19 cellular contexts compared by ENCODE assay signal in genomic region chr15:81068516-81068915, GRCh38.
A peak's percentile ranks its signal among the peaks of the same experiment; 100 is the strongest.
DNase-seq lines count a peak whose midpoint lies in the region; ATAC-seq, FAIRE-seq and TF ChIP-seq lines count a peak whose summit lies in the region.
"Had no signal": no experiment of that assay in that cellular context is flagged by ENCODE, and none has a peak within 500 bp of the region (broad histone marks: within the 10 kb centered on the region; RNA-seq: fewer than 3 reads in every experiment).

No MANE protein-coding gene starts in this region.

- no peak for TF ChIP-seq EP300 in K562 (IDR thresholded peaks at IDR 0.05; ENCODE audit: low read length)

- H3K36me3 ChIP-seq in heart left ventricle: no peaks in the 10 kb centered on the region
- H3K36me3 ChIP-seq in K562 (ENCODE audit: control insufficient read depth, insufficient read depth, low read length): no peaks in the 10 kb centered on the region
- H3K36me3 ChIP-seq: BLaER1 had no signal

- H3K27ac Mint-ChIP-seq in activated CD4-positive, alpha-beta memory T cell treated with anti-CD3 and anti-CD28 coated beads for 36 hours: no peak overlapping the region
- H3K27ac Mint-ChIP-seq: CD14-positive monocyte; CD4-positive, alpha-beta memory T cell; H9 had no signal

- POLR2A ChIA-PET in K562 (lab: Yijun Ruan, JAX): no interaction called here
- POLR2A ChIA-PET in activated CD4-positive, alpha-beta memory T cell treated with anti-CD3 and anti-CD28 coated beads for 36 hours (lab: Charles Lee): no interaction called here

- H3K9me3 ChIP-seq in heart left ventricle: no peaks in the 10 kb centered on the region
- no peaks in the 10 kb centered on the region for H3K9me3 ChIP-seq in K562 (replicated peaks; ENCODE audit: control insufficient read depth, insufficient read depth, low read depth, low read length)
- H3K9me3 ChIP-seq: BLaER1 had no signal

- intact Hi-C loops in heart left ventricle (cut with DNase I): loop anchor here in 1 of 10 donors (5.0 kb wide), 1 partner anchor 36 kb away; no protein-coding TSS in a partner anchor
- intact Hi-C loops in Right ventricle myocardium inferior (cut with DNase I): no loop called here
- intact Hi-C loops in K562 (cut with micrococcal nuclease): no loop called here
- intact Hi-C loops in activated CD4-positive, alpha-beta memory T cell treated with anti-CD3 and anti-CD28 coated beads for 36 hours (cut with micrococcal nuclease): no loop called here

- H3K4me1 ChIP-seq in heart left ventricle (peaks cover 0 to 29% (median 7%) of the 10 kb centered on the region in 12 donors), K562 (replicated peaks in 1 of 2; ENCODE audit: control insufficient read depth in 2 of 2, insufficient read depth in 2 of 2, low read length in 2 of 2) (no peaks in the 10 kb centered on the region; a peak in 2 of 5 replicates)
- H3K4me1 ChIP-seq: BLaER1 had no signal

- peak in 1 of 5 donors; percentile 38 for DNase-seq in heart left ventricle
- no peak for DNase-seq in Right ventricle myocardium inferior (ENCODE audit: missing footprints)
- no peak for DNase-seq in K562 (ENCODE audit: extremely low read depth in 1 of 4, low spot score in 3 of 4)
- peak; percentile 31 for DNase-seq in glomerular endothelial cell (ENCODE audit: extremely low read depth, low read depth, low spot score)
- peak; percentile 47 for DNase-seq in pulmonary artery endothelial cell (ENCODE audit: low read depth, low spot score)
- no peak for DNase-seq in activated CD4-positive, alpha-beta memory T cell treated with anti-CD3 and anti-CD28 coated beads for 36 hours
- DNase-seq: 8988T; CD4-positive, alpha-beta memory T cell; DMS153; DMS79; GDM1; H9 had no signal

- CTCF ChIA-PET in K562 (lab: Yijun Ruan, JAX; ENCODE audit: low intra/inter-chr PET ratio): interaction anchor here (0.6 kb wide), 1 partner anchor 187 kb away, joined by 4 read pairs; no protein-coding TSS in a partner anchor
- CTCF ChIA-PET in activated CD4-positive, alpha-beta memory T cell treated with anti-CD3 and anti-CD28 coated beads for 36 hours (lab: Charles Lee): no interaction called here

- H3K27me3 ChIP-seq in heart left ventricle (no peaks in the 10 kb centered on the region), K562 (ENCODE audit: control insufficient read depth in 2 of 2, insufficient read depth in 2 of 2, low read length in 2 of 2) (no peaks in the 10 kb centered on the region)
- H3K27me3 ChIP-seq: BLaER1 had no signal

- no peaks in the 10 kb centered on the region for H3K9me1 ChIP-seq in K562 (ENCODE audit: control insufficient read depth, insufficient read depth, low read length)

- H3K4me2 ChIP-seq in K562 (ENCODE audit: insufficient read depth, low read length): no peak overlapping the region
- H3K4me2 ChIP-seq: BLaER1 had no signal

- no peak for TF ChIP-seq RAD21 in K562 (CRISPR knock-in tag; conservative IDR thresholded peaks at IDR 0.05 in 1 of 2, IDR thresholded peaks at IDR 0.05 in 1 of 2)

- no peak overlapping the region for H2AFZ ChIP-seq in K562 (ENCODE audit: low read depth, low read length)

- peak in 3 of 4 donors; percentile 26 to 78 (median 36) for ATAC-seq in heart left ventricle
- no peak for ATAC-seq in Right ventricle myocardium inferior
- no peak for ATAC-seq in K562
- no peak for ATAC-seq in SK-N-SH treated with all-trans-retinoic acid at 6 μM for 48 hours
- ATAC-seq in HG03378 (IDR thresholded peaks at IDR 0.05; ENCODE audit: unreplicated experiment): no peak
- ATAC-seq: HepG2 had no signal

- H3K4me1 Mint-ChIP-seq in activated CD4-positive, alpha-beta memory T cell treated with anti-CD3 and anti-CD28 coated beads for 36 hours (ENCODE audit: low read depth): no peaks in the 10 kb centered on the region
- H3K4me1 Mint-ChIP-seq: CD4-positive, alpha-beta memory T cell had no signal

- H3K4me3 Mint-ChIP-seq in activated CD4-positive, alpha-beta memory T cell treated with anti-CD3 and anti-CD28 coated beads for 36 hours: no peak overlapping the region
- H3K4me3 Mint-ChIP-seq: CD14-positive monocyte; CD4-positive, alpha-beta memory T cell; H9 had no signal

- H4K20me1 ChIP-seq in K562 (replicated peaks; ENCODE audit: control insufficient read depth, insufficient read depth, low read length): no peaks in the 10 kb centered on the region
- H4K20me1 ChIP-seq: BLaER1 had no signal

- H3K4me3 ChIP-seq in heart left ventricle (no peak overlapping the region), K562 (no peak overlapping the region)
- H3K4me3 ChIP-seq: BLaER1 had no signal

- in situ Hi-C loops in K562 (cut with MboI): no loop called here

- 68 to 74% (median 71%) methylated on average over 4 of the region's 4 CpGs for WGBS in heart left ventricle, 4 donors
- WGBS in K562 (ENCODE audit: insufficient coverage, low coverage, missing lambda C conversion rate): 84% methylated on average over 4 of the region's 4 CpGs

- no peaks in the 10 kb centered on the region for H3K79me2 ChIP-seq in K562 (ENCODE audit: control insufficient read depth, insufficient read depth, low read length)

- no TSS peak for BruUV-seq in K562 (replicated peaks; lab: Mats Ljungman, UMichigan)

- no peak overlapping the region for H3K9ac ChIP-seq in K562 (ENCODE audit: insufficient read depth in 1 of 2, low read depth in 2 of 2, low read length in 2 of 2)
- H3K9ac ChIP-seq: BLaER1 had no signal

- no peak for TF ChIP-seq CTCF in heart left ventricle (IDR thresholded peaks at IDR 0.05)
- no peak for TF ChIP-seq CTCF in K562 (IDR thresholded peaks at IDR 0.05 in 2 of 3, conservative IDR thresholded peaks at IDR 0.05 in 1 of 3; ENCODE audit: insufficient read depth in 2 of 3, low read depth in 1 of 3, low read length in 3 of 3)

- FAIRE-seq in K562 (lab: Jason Lieb, UNC): peak; percentile 37
- FAIRE-seq: GM12892, H1, HepG2 had no signal

- no peaks in the 10 kb centered on the region for H3K36me3 Mint-ChIP-seq in activated CD4-positive, alpha-beta memory T cell treated with anti-CD3 and anti-CD28 coated beads for 36 hours
- H3K36me3 Mint-ChIP-seq: CD14-positive monocyte had no signal

- TF ChIP-seq POLR2A in heart left ventricle (IDR thresholded peaks at IDR 0.05) (no peak), K562 (conservative IDR thresholded peaks at IDR 0.05) (no peak)

- H3K27ac ChIP-seq in heart left ventricle: peak overlapping the region in 9 of 12 donors; percentile 6 to 39 (median 28)
- no peak overlapping the region for H3K27ac ChIP-seq in K562 (ENCODE audit: extremely low read depth, low read depth, low read length)
- H3K27ac ChIP-seq: BLaER1 had no signal

- peaks cover 2% of the 10 kb centered on the region for H3K27me3 Mint-ChIP-seq in activated CD4-positive, alpha-beta memory T cell treated with anti-CD3 and anti-CD28 coated beads for 36 hours

- H3K9me3 Mint-ChIP-seq in activated CD4-positive, alpha-beta memory T cell treated with anti-CD3 and anti-CD28 coated beads for 36 hours: no peaks in the 10 kb centered on the region
- H3K9me3 Mint-ChIP-seq: H9 had no signal

TF ChIP-seq in K562, 482 proteins besides CTCF, POLR2A, EP300 and RAD21 (continues in another document):
- no peak for TF ChIP-seq REST (CRISPR knock-in tag; IDR thresholded peaks at IDR 0.05; ENCODE audit: low read depth)

TF ChIP-seq in SK-N-SH treated with all-trans-retinoic acid at 6 μM for 48 hours, 23 proteins besides CTCF, POLR2A, EP300 and RAD21:
- no peak for TF ChIP-seq ZFP3 (CRISPR knock-in tag; IDR thresholded peaks at IDR 0.05)
- no peak for TF ChIP-seq PPARA (CRISPR knock-in tag; IDR thresholded peaks at IDR 0.05; ENCODE audit: borderline replicate concordance)
- TF ChIP-seq ZC3H10 (CRISPR knock-in tag; IDR thresholded peaks at IDR 0.05): no peak
- TF ChIP-seq GLIS3 (CRISPR knock-in tag; IDR thresholded peaks at IDR 0.05): no peak
- TF ChIP-seq ZNF70 (CRISPR knock-in tag; IDR thresholded peaks at IDR 0.05): no peak
- no peak for TF ChIP-seq ARNTL (CRISPR knock-in tag; IDR thresholded peaks at IDR 0.05; ENCODE audit: borderline replicate concordance, low read depth)

Comparison
In these comparisons a context has a peak if more than half of its experiments do, and no peak if none do; other contexts are left out.
1. ATAC-seq: peak in heart left ventricle (3 of 4); none in Right ventricle myocardium inferior (single experiment), K562 (single experiment), SK-N-SH treated with all-trans-retinoic acid at 6 μM for 48 hours (single experiment) and HG03378 (single experiment).
2. DNase-seq: peak in glomerular endothelial cell (single experiment) and pulmonary artery endothelial cell (single experiment); none in Right ventricle myocardium inferior (single experiment), K562 (0 of 4) and activated CD4-positive, alpha-beta memory T cell treated with anti-CD3 and anti-CD28 coated beads for 36 hours (single experiment).